In the genomic region with DNA sequence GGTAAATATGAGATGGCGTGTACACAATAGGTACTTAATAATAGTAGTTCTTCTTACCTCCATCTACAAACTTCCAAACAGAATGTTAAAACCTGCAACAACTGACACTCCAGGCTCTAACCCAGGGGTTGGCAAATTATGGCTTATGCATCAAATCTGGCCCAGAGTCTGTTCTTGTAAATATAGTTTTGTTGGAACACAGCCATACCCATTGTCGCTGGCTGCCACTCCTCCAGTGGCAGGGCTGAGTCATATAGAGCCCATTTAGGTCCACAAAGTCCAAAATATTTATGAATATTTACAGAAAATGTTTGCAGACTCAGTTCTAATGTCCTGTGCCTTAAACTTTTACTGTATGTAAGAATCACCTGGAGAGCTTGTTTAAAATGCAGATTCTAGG, we compare ENCODE assay signal across 29 cellular contexts.
DNase-seq lines count a peak whose midpoint lies in the region; ATAC-seq, FAIRE-seq and TF ChIP-seq lines count a peak whose summit lies in the region.
"Had no signal": no experiment of that assay in that cellular context is flagged by ENCODE, and none has a peak within 500 bp of the region (broad histone marks: within the 10 kb centered on the region; RNA-seq: fewer than 3 reads in every experiment).

No MANE protein-coding gene starts in this region.

- POLR2A ChIA-PET in HepG2 (lab: Yijun Ruan, JAX): no interaction called here

- 17% methylated on average over 2 of the region's 2 CpGs for WGBS in HepG2 (ENCODE audit: low lambda C conversion rate)
- 86% methylated on average over 1 of the region's 2 CpGs for WGBS in right lobe of liver (ENCODE audit: insufficient coverage, low coverage, low lambda C conversion rate, missing lambda C conversion rate)

- in situ Hi-C loops in HepG2 (cut with HindIII; ENCODE audit: extremely low pct_ligation_motif_present, low pct_unique_long_range_greater_than_20kb): no loop called here

- H3K9me3 ChIP-seq in HepG2 (ENCODE audit: low read length) (no peaks in the 10 kb centered on the region), right lobe of liver (no peaks in the 10 kb centered on the region), RWPE2 (ENCODE audit: severe bottlenecking) (no peaks in the 10 kb centered on the region)
- H3K9me3 ChIP-seq: BE2C, gastrocnemius medialis had no signal

- H3K36me3 ChIP-seq in HepG2 (replicated peaks in 1 of 2; ENCODE audit: control insufficient read depth in 1 of 2, insufficient read depth in 2 of 2, low read length in 2 of 2) (no peaks in the 10 kb centered on the region), right lobe of liver (no peaks in the 10 kb centered on the region), RWPE2 (ENCODE audit: low read depth) (no peaks in the 10 kb centered on the region)
- H3K36me3 ChIP-seq: BE2C, gastrocnemius medialis had no signal

- no peak overlapping the region for H3K9ac ChIP-seq in HepG2 (ENCODE audit: insufficient read depth, low read depth, low read length)

- H3K4me1 ChIP-seq in HepG2 (ENCODE audit: insufficient read depth, low read length) (no peaks in the 10 kb centered on the region), right lobe of liver (no peaks in the 10 kb centered on the region), RWPE2 (ENCODE audit: insufficient read depth, poor library complexity, severe bottlenecking) (peaks cover 47% of the 10 kb centered on the region)
- H3K4me1 ChIP-seq: BE2C, gastrocnemius medialis had no signal

- no peak overlapping the region for H2AFZ ChIP-seq in HepG2 (ENCODE audit: low read length)

- TF ChIP-seq RAD21 in HepG2 (CRISPR knock-in tag; IDR thresholded peaks at IDR 0.05): no peak

- no peaks in the 10 kb centered on the region for H3K36me3 Mint-ChIP-seq in activated naive CD8-positive, alpha-beta T cell treated with anti-CD3 and anti-CD28 coated beads, Interleukin-2, amount 50 U/mL, for 24 hours (ENCODE audit: low read depth)
- H3K36me3 Mint-ChIP-seq: activated naive CD4-positive, alpha-beta T cell treated with anti-CD3 and anti-CD28 coated beads, Interleukin-2, amount 50 U/mL, for 24 hours; CD8-positive, alpha-beta memory T cell had no signal

- TF ChIP-seq CTCF in HepG2 (CRISPR knock-in tag; IDR thresholded peaks at IDR 0.05) (no peak), right lobe of liver (IDR thresholded peaks at IDR 0.05) (no peak), RWPE2 (IDR thresholded peaks at IDR 0.05; ENCODE audit: poor library complexity, severe bottlenecking) (no peak)

- no TSS peak for BruUV-seq in HepG2 (replicated peaks; lab: Mats Ljungman, UMichigan)

- no peaks in the 10 kb centered on the region for H4K20me1 ChIP-seq in HepG2 (ENCODE audit: insufficient read depth, low read length)

- TF ChIP-seq EP300 in HepG2 (IDR thresholded peaks at IDR 0.05; ENCODE audit: low read depth in 2 of 2, low read length in 2 of 2) (no peak), HepG2 (CRISPR knock-in tag; IDR thresholded peaks at IDR 0.05; ENCODE audit: borderline replicate concordance) (no peak)

- H3K27me3 Mint-ChIP-seq in activated naive CD8-positive, alpha-beta T cell treated with anti-CD3 and anti-CD28 coated beads, Interleukin-2, amount 50 U/mL, for 24 hours: no peaks in the 10 kb centered on the region
- H3K27me3 Mint-ChIP-seq: activated CD8-positive, alpha-beta T cell treated with anti-CD3 and anti-CD28 coated beads for 36 hours; activated T-helper 17 cell treated with anti-CD3 and anti-CD28 coated beads, Interleukin-2, amount 50 U/mL, for 72 hours; CD8-positive, alpha-beta memory T cell had no signal

- H3K4me3 ChIP-seq in HepG2 (replicated peaks in 1 of 3; ENCODE audit: insufficient read depth in 1 of 3, low read depth in 2 of 3, low read length in 3 of 3) (no peak overlapping the region), right lobe of liver (no peak overlapping the region), RWPE2 (ENCODE audit: severe bottlenecking) (no peak overlapping the region)
- H3K4me3 ChIP-seq: gastrocnemius medialis, lung, SK-N-MC, smooth muscle cell had no signal

- H3K4me3 Mint-ChIP-seq in activated naive CD8-positive, alpha-beta T cell treated with anti-CD3 and anti-CD28 coated beads, Interleukin-2, amount 50 U/mL, for 24 hours: no peak overlapping the region
- H3K4me3 Mint-ChIP-seq: activated CD8-positive, alpha-beta T cell treated with anti-CD3 and anti-CD28 coated beads for 36 hours; activated naive CD4-positive, alpha-beta T cell treated with anti-CD3 and anti-CD28 coated beads, Interleukin-2, amount 50 U/mL, for 24 hours; activated T-helper 17 cell treated with anti-CD3 and anti-CD28 coated beads, Interleukin-2, amount 50 U/mL, for 72 hours; CD8-positive, alpha-beta memory T cell; nephron had no signal

- H3K9me3 Mint-ChIP-seq in activated naive CD8-positive, alpha-beta T cell treated with anti-CD3 and anti-CD28 coated beads, Interleukin-2, amount 50 U/mL, for 24 hours: peaks cover 11% of the 10 kb centered on the region
- H3K9me3 Mint-ChIP-seq: activated naive CD4-positive, alpha-beta T cell treated with anti-CD3 and anti-CD28 coated beads, Interleukin-2, amount 50 U/mL, for 24 hours; nephron had no signal

- ATAC-seq in HepG2 (no peak), right lobe of liver (no peak), RWPE2 (ENCODE audit: low read depth) (no peak), HG03439 (IDR thresholded peaks at IDR 0.05; ENCODE audit: unreplicated experiment) (no peak)
- no peak for ATAC-seq in activated naive CD8-positive, alpha-beta T cell treated with anti-CD3 and anti-CD28 coated beads, Interleukin-2, amount 50 U/mL, for 24 hours
- ATAC-seq: activated CD8-positive, alpha-beta T cell treated with anti-CD3 and anti-CD28 coated beads for 36 hours; activated T-helper 17 cell treated with anti-CD3 and anti-CD28 coated beads, Interleukin-2, amount 50 U/mL, for 72 hours; gastrocnemius medialis; HCT116 had no signal

- DNase-seq in HepG2 (ENCODE audit: low spot score) (no peak), right lobe of liver (no peak), NCI-H1105 treated with DMSO at 0.1 percent for 48 hours (lab: John Stamatoyannopoulos, UW) (peak; percentile 44), RWPE2 (ENCODE audit: low spot score) (no peak), SK-N-DZ (ENCODE audit: low spot score) (no peak), AG08396 (ENCODE audit: low spot score) (no peak)
- DNase-seq in activated naive CD8-positive, alpha-beta T cell treated with anti-CD3 and anti-CD28 coated beads, Interleukin-2, amount 50 U/mL, for 24 hours: no peak
- DNase-seq: activated CD4-positive, CD25-positive, alpha-beta regulatory T cell treated with anti-CD3 and anti-CD28 coated beads, Interleukin-2, amount 50 U/mL, for 72 hours; activated CD8-positive, alpha-beta T cell treated with anti-CD3 and anti-CD28 coated beads for 36 hours; BE2C; caudate nucleus; CD8-positive, alpha-beta memory T cell; gastrocnemius medialis; GDM1; NCI-H1417 treated with DMSO at 0.1 percent for 48 hours; NCI-H2171; stimulated activated CD4-positive, alpha-beta T cell treated with anti-CD3 and anti-CD28 coated beads, Interleukin-1b, Interleukin-23, amount 100 ng/mL, for 48 hours; trophoblast cell had no signal

- H3K4me2 ChIP-seq in HepG2 (ENCODE audit: low read depth, low read length): no peak overlapping the region
- H3K4me2 ChIP-seq: smooth muscle cell had no signal

- no peaks in the 10 kb centered on the region for H3K4me1 Mint-ChIP-seq in activated naive CD8-positive, alpha-beta T cell treated with anti-CD3 and anti-CD28 coated beads, Interleukin-2, amount 50 U/mL, for 24 hours
- H3K4me1 Mint-ChIP-seq: activated naive CD4-positive, alpha-beta T cell treated with anti-CD3 and anti-CD28 coated beads, Interleukin-2, amount 50 U/mL, for 24 hours; activated T-helper 17 cell treated with anti-CD3 and anti-CD28 coated beads, Interleukin-2, amount 50 U/mL, for 72 hours; CD8-positive, alpha-beta memory T cell had no signal

- FAIRE-seq in HepG2 (lab: Jason Lieb, UNC): no peak
- FAIRE-seq: astrocyte, endometrium had no signal

- H3K27me3 ChIP-seq in HepG2 (ENCODE audit: control insufficient read depth in 1 of 2, insufficient read depth in 2 of 2, low read length in 2 of 2) (no peaks in the 10 kb centered on the region), right lobe of liver (no peaks in the 10 kb centered on the region), RWPE2 (ENCODE audit: insufficient read depth, poor library complexity, severe bottlenecking) (no peaks in the 10 kb centered on the region)
- H3K27me3 ChIP-seq: BE2C, gastrocnemius medialis had no signal

- no peak overlapping the region for H3K27ac Mint-ChIP-seq in activated naive CD8-positive, alpha-beta T cell treated with anti-CD3 and anti-CD28 coated beads, Interleukin-2, amount 50 U/mL, for 24 hours
- H3K27ac Mint-ChIP-seq: activated CD8-positive, alpha-beta T cell treated with anti-CD3 and anti-CD28 coated beads for 36 hours; activated naive CD4-positive, alpha-beta T cell treated with anti-CD3 and anti-CD28 coated beads, Interleukin-2, amount 50 U/mL, for 24 hours; activated T-helper 17 cell treated with anti-CD3 and anti-CD28 coated beads, Interleukin-2, amount 50 U/mL, for 72 hours; CD8-positive, alpha-beta memory T cell; nephron had no signal

- CTCF ChIA-PET in HepG2 (lab: Yijun Ruan, JAX; ENCODE audit: low intra/inter-chr PET ratio, low total read pairs): no interaction called here

- intact Hi-C loops in HepG2 (cut with micrococcal nuclease; ENCODE audit: unreplicated experiment): no loop called here
- intact Hi-C loops in right lobe of liver (cut with DNase I): no loop called here

- no peak for TF ChIP-seq POLR2A in HepG2 (IDR thresholded peaks at IDR 0.05; ENCODE audit: insufficient read depth in 1 of 2, low read depth in 2 of 2, low read length in 2 of 2)
- TF ChIP-seq POLR2A in right lobe of liver (IDR thresholded peaks at IDR 0.05): no peak

- H3K27ac ChIP-seq in HepG2 (ENCODE audit: extremely low read length, insufficient read depth, low read length): no peak overlapping the region
- H3K27ac ChIP-seq in right lobe of liver: no peak overlapping the region
- peak overlapping the region; percentile 96 for H3K27ac ChIP-seq in RWPE2 (ENCODE audit: poor library complexity, severe bottlenecking)
- H3K27ac ChIP-seq: gastrocnemius medialis, RWPE1, SK-N-MC had no signal

- H3K79me2 ChIP-seq in HepG2 (ENCODE audit: insufficient read depth, low read length): no peaks in the 10 kb centered on the region

TF ChIP-seq in HepG2, 621 proteins besides CTCF, POLR2A, EP300 and RAD21:
- TF ChIP-seq ZC3H4 (CRISPR knock-in tag; IDR thresholded peaks at IDR 0.05; ENCODE audit: borderline replicate concordance) (no peak), FOSL2 (CRISPR knock-in tag; IDR thresholded peaks at IDR 0.05) (0 out of 2 replicates have a peak, but pooled peaks have one; percentile 18)
